25 cellular contexts compared by ENCODE assay signal in genomic region chr2:147294825-147295392, GRCh38.
A peak's percentile ranks its signal among the peaks of the same experiment; 100 is the strongest.
DNase-seq lines count a peak whose midpoint lies in the region; ATAC-seq and TF ChIP-seq lines count a peak whose summit lies in the region.
"Had no signal": no experiment of that assay in that cellular context is flagged by ENCODE, and none has a peak within 500 bp of the region (broad histone marks: within the 10 kb centered on the region; RNA-seq: fewer than 3 reads in every experiment).

No MANE protein-coding gene starts in this region.

- H3K4me3 ChIP-seq in HCT116 (replicated peaks in 1 of 2; ENCODE audit: low read depth in 1 of 2, low read length in 2 of 2): no peak overlapping the region
- H3K4me3 ChIP-seq: body of pancreas, coronary artery, SK-N-MC, smooth muscle cell, upper lobe of left lung had no signal

- H3K9me3 Mint-ChIP-seq in activated CD4-positive, alpha-beta T cell treated with anti-CD3 and anti-CD28 coated beads, Interleukin-2, amount 10 ng/mL, durations not matched to agents 24 days and 14 days: peaks cover 17% of the 10 kb centered on the region
- H3K9me3 Mint-ChIP-seq in T-helper 2 cell treated with Interferon-gamma antibody and Interleukin-4, amounts not matched to agents 5 μg/mL and 100 μg/mL, for 36 hours: peaks cover 23% of the 10 kb centered on the region
- H3K9me3 Mint-ChIP-seq: H9, nephron progenitor cell had no signal

- no peaks in the 10 kb centered on the region for H3K36me3 ChIP-seq in HCT116 (ENCODE audit: control insufficient read depth in 1 of 2, insufficient read depth in 2 of 2, low read length in 2 of 2)
- H3K36me3 ChIP-seq: upper lobe of left lung had no signal

- peak overlapping the region; percentile 5 for H3K4me3 Mint-ChIP-seq in activated CD4-positive, alpha-beta T cell treated with anti-CD3 and anti-CD28 coated beads, Interleukin-2, amount 10 ng/mL, durations not matched to agents 24 days and 14 days
- H3K4me3 Mint-ChIP-seq in T-helper 2 cell treated with Interferon-gamma antibody and Interleukin-4, amounts not matched to agents 5 μg/mL and 100 μg/mL, for 36 hours: peak overlapping the region; percentile 39
- H3K4me3 Mint-ChIP-seq: B cell, H9, nephron progenitor cell had no signal

- peak overlapping the region; percentile 18 for H3K27ac Mint-ChIP-seq in activated CD4-positive, alpha-beta T cell treated with anti-CD3 and anti-CD28 coated beads, Interleukin-2, amount 10 ng/mL, durations not matched to agents 24 days and 14 days
- peak overlapping the region; percentile 80 for H3K27ac Mint-ChIP-seq in T-helper 2 cell treated with Interferon-gamma antibody and Interleukin-4, amounts not matched to agents 5 μg/mL and 100 μg/mL, for 36 hours
- H3K27ac Mint-ChIP-seq: B cell, H9, nephron progenitor cell, progenitor cell of endocrine pancreas had no signal

- H3K4me1 Mint-ChIP-seq in activated CD4-positive, alpha-beta T cell treated with anti-CD3 and anti-CD28 coated beads, Interleukin-2, amount 10 ng/mL, durations not matched to agents 24 days and 14 days: peaks cover 63% of the 10 kb centered on the region
- peaks cover 75% of the 10 kb centered on the region for H3K4me1 Mint-ChIP-seq in T-helper 2 cell treated with Interferon-gamma antibody and Interleukin-4, amounts not matched to agents 5 μg/mL and 100 μg/mL, for 36 hours (ENCODE audit: low read depth)
- H3K4me1 Mint-ChIP-seq: H9, nephron progenitor cell had no signal

- H3K36me3 Mint-ChIP-seq in activated CD4-positive, alpha-beta T cell treated with anti-CD3 and anti-CD28 coated beads, Interleukin-2, amount 10 ng/mL, durations not matched to agents 24 days and 14 days (ENCODE audit: low read depth): peaks cover 22% of the 10 kb centered on the region
- peaks cover 26% of the 10 kb centered on the region for H3K36me3 Mint-ChIP-seq in T-helper 2 cell treated with Interferon-gamma antibody and Interleukin-4, amounts not matched to agents 5 μg/mL and 100 μg/mL, for 36 hours (ENCODE audit: low read depth)

- H3K27me3 Mint-ChIP-seq in activated CD4-positive, alpha-beta T cell treated with anti-CD3 and anti-CD28 coated beads, Interleukin-2, amount 10 ng/mL, durations not matched to agents 24 days and 14 days: no peaks in the 10 kb centered on the region
- peaks cover 3% of the 10 kb centered on the region for H3K27me3 Mint-ChIP-seq in T-helper 2 cell treated with Interferon-gamma antibody and Interleukin-4, amounts not matched to agents 5 μg/mL and 100 μg/mL, for 36 hours (ENCODE audit: low read depth)
- H3K27me3 Mint-ChIP-seq: B cell, progenitor cell of endocrine pancreas had no signal

- H3K79me2 ChIP-seq in HCT116 (ENCODE audit: insufficient read depth, low read length): no peaks in the 10 kb centered on the region

- no peak for TF ChIP-seq POLR2A in HCT116 (IDR thresholded peaks at IDR 0.05; ENCODE audit: borderline replicate concordance, extremely low read depth, insufficient read depth, insufficient read length)

- no peak overlapping the region for H3K9ac ChIP-seq in HCT116 (ENCODE audit: low read length)
- H3K9ac ChIP-seq: KMS-11 had no signal

- 0 out of 2 replicates have a peak, but pooled peaks have one; percentile 3 for TF ChIP-seq RAD21 in HCT116 (IDR thresholded peaks at IDR 0.05; ENCODE audit: low read depth)

- intact Hi-C loops in activated CD4-positive, alpha-beta T cell treated with anti-CD3 and anti-CD28 coated beads, Interleukin-2, amount 10 ng/mL, durations not matched to agents 24 days and 14 days (cut with micrococcal nuclease): loop anchor here (1.0 to 10.0 kb wide), 5 partner anchors 113 to 1310 kb away; partner anchors contain the start of genes MBD5 and ORC4
- intact Hi-C loops in HCT116 (cut with micrococcal nuclease): no loop called here

- peak overlapping the region; percentile 49; the same call in 1 of the 2 replicates for H3K27ac ChIP-seq in HCT116 (ENCODE audit: low read depth, low read length)
- H3K27ac ChIP-seq in foreskin keratinocyte: no peak overlapping the region
- H3K27ac ChIP-seq: body of pancreas, coronary artery, KMS-11, SK-N-MC, upper lobe of left lung had no signal

- no peak for DNase-seq in activated CD4-positive, alpha-beta T cell treated with anti-CD3 and anti-CD28 coated beads, Interleukin-2, amount 10 ng/mL, durations not matched to agents 24 days and 14 days
- no peak for DNase-seq in activated CD4-positive, alpha-beta T cell treated with anti-CD3 and anti-CD28 coated beads, Interleukin-2, amount 50 U/mL, for 48 hours
- DNase-seq in HCT116 (ENCODE audit: low read depth, low spot score) (no peak), foreskin keratinocyte (peak in 1 of 2 donors; percentile 26), dedifferentiated amniotic fluid mesenchymal stem cell (ENCODE audit: extremely low spot score) (no peak), GF-D8 (lab: John Stamatoyannopoulos, UW) (no peak)
- no peak for DNase-seq in T-helper 2 cell treated with Interferon-gamma antibody and Interleukin-4, amounts not matched to agents 5 μg/mL and 100 μg/mL, for 36 hours (ENCODE audit: low spot score)
- DNase-seq: activated CD4-positive, CD25-positive, alpha-beta regulatory T cell; activated gamma-delta T cell treated with Interleukin-2 at 50 U/mL for 16 hours; Calu3; H9; NCI-H1105; NCI-H2081; nephron progenitor cell; NK-92 treated with Interleukin-12 subunit alpha and Interleukin-12 subunit beta, amount 100 ng/mL, for 24 hours; stimulated activated CD4-positive, alpha-beta T cell treated with anti-CD3 and anti-CD28 coated beads, Interleukin-4, amount 100 ng/mL, for 1 hour; upper lobe of left lung had no signal

- H3K9me3 ChIP-seq in HCT116 (ENCODE audit: control insufficient read depth in 1 of 2, insufficient read depth in 1 of 2, low read depth in 1 of 2, low read length in 2 of 2): no peaks in the 10 kb centered on the region
- H3K9me3 ChIP-seq: body of pancreas, upper lobe of left lung had no signal

- RAD21 ChIA-PET in HCT116 (lab: Charles Lee; ENCODE audit: low non-redundant PET in 1 of 2, low total read pairs in 2 of 2, uncharacterized antibody in 2 of 2, unreplicated experiment in 2 of 2): no interaction called here

- H2AFZ ChIP-seq in HCT116 (ENCODE audit: low read depth, low read length, poor library complexity, severe bottlenecking): peak overlapping the region; percentile 89

- peaks cover 10 to 12% of the 10 kb centered on the region in 2 experiments for H3K4me1 ChIP-seq in HCT116 (ENCODE audit: control insufficient read depth in 1 of 2, insufficient read depth in 2 of 2, low read length in 2 of 2)
- H3K4me1 ChIP-seq in foreskin keratinocyte: no peaks in the 10 kb centered on the region
- H3K4me1 ChIP-seq: upper lobe of left lung had no signal

- CTCF ChIA-PET in HCT116 (lab: Charles Lee): interaction anchor here (1.8 kb wide), 1 partner anchor 37 kb away, joined by 8 read pairs; no protein-coding TSS in a partner anchor

- H3K27me3 ChIP-seq in HCT116 (ENCODE audit: insufficient read depth, low read length) (no peaks in the 10 kb centered on the region), foreskin keratinocyte (no peaks in the 10 kb centered on the region)
- H3K27me3 ChIP-seq: body of pancreas, upper lobe of left lung had no signal

- H3K4me2 ChIP-seq in HCT116 (ENCODE audit: low read length): peak overlapping the region; percentile 60
- H3K4me2 ChIP-seq: smooth muscle cell had no signal

- no TSS peak for BruUV-seq in HCT116 (replicated peaks; lab: Mats Ljungman, UMichigan)

- ATAC-seq in HCT116: peak; percentile 74
- ATAC-seq in foreskin keratinocyte: peak; percentile 54
- no peak for ATAC-seq in HG03135 (IDR thresholded peaks at IDR 0.05; ENCODE audit: unreplicated experiment)

- POLR2A ChIA-PET in HCT116 (lab: Charles Lee): no interaction called here

- TF ChIP-seq CTCF in HCT116 (IDR thresholded peaks at IDR 0.05 in 2 of 3, conservative IDR thresholded peaks at IDR 0.05 in 1 of 3; ENCODE audit: borderline replicate concordance in 1 of 3, insufficient read depth in 1 of 3, low read depth in 2 of 3, low read length in 2 of 3): no peak
- TF ChIP-seq CTCF in foreskin keratinocyte (conservative IDR thresholded peaks at IDR 0.05): no peak

- no peaks in the 10 kb centered on the region for H4K20me1 ChIP-seq in HCT116 (ENCODE audit: insufficient read depth)

- H3K9me2 ChIP-seq in HCT116 (ENCODE audit: insufficient read depth): no peaks in the 10 kb centered on the region

TF ChIP-seq in HCT116, 20 proteins besides CTCF, POLR2A, EP300 and RAD21:
- TF ChIP-seq FOSL1 (IDR thresholded peaks at IDR 0.05; ENCODE audit: low read depth): peak; percentile 59; the same call in 1 of the 2 replicates
- no peak for TF ChIP-seq TCF7L2 (IDR thresholded peaks at IDR 0.05; ENCODE audit: borderline replicate concordance, extremely low read depth, insufficient read depth, insufficient read length)
- TF ChIP-seq ATF3 (IDR thresholded peaks at IDR 0.05): no peak
- TF ChIP-seq JUND (IDR thresholded peaks at IDR 0.05): peak; percentile 61
- no peak for TF ChIP-seq MAX (IDR thresholded peaks at IDR 0.05)
- no peak for TF ChIP-seq EZH2 (IDR thresholded peaks at IDR 0.05)
- TF ChIP-seq SP1 (IDR thresholded peaks at IDR 0.05; ENCODE audit: low read depth): peak; percentile 45; the same call in 1 of the 2 replicates
- no peak for TF ChIP-seq ELF1 (IDR thresholded peaks at IDR 0.05; ENCODE audit: borderline replicate concordance, low read depth)
- no peak for TF ChIP-seq SIN3A (IDR thresholded peaks at IDR 0.05; ENCODE audit: low read depth)
TF ChIP-seq in HCT116: peak in this region for 3.
